Comparison of ENCODE assay signal across 8 cellular contexts in genomic region chr3:39107056-39107873, GRCh38.
DNase-seq lines count a peak whose midpoint lies in the region; ATAC-seq and TF ChIP-seq lines count a peak whose summit lies in the region.

TSS of gene GORASP1 (minus strand) at chr3:39107627. CDS start at chr3:39107541, 86 bp downstream.
A gene with protein sequence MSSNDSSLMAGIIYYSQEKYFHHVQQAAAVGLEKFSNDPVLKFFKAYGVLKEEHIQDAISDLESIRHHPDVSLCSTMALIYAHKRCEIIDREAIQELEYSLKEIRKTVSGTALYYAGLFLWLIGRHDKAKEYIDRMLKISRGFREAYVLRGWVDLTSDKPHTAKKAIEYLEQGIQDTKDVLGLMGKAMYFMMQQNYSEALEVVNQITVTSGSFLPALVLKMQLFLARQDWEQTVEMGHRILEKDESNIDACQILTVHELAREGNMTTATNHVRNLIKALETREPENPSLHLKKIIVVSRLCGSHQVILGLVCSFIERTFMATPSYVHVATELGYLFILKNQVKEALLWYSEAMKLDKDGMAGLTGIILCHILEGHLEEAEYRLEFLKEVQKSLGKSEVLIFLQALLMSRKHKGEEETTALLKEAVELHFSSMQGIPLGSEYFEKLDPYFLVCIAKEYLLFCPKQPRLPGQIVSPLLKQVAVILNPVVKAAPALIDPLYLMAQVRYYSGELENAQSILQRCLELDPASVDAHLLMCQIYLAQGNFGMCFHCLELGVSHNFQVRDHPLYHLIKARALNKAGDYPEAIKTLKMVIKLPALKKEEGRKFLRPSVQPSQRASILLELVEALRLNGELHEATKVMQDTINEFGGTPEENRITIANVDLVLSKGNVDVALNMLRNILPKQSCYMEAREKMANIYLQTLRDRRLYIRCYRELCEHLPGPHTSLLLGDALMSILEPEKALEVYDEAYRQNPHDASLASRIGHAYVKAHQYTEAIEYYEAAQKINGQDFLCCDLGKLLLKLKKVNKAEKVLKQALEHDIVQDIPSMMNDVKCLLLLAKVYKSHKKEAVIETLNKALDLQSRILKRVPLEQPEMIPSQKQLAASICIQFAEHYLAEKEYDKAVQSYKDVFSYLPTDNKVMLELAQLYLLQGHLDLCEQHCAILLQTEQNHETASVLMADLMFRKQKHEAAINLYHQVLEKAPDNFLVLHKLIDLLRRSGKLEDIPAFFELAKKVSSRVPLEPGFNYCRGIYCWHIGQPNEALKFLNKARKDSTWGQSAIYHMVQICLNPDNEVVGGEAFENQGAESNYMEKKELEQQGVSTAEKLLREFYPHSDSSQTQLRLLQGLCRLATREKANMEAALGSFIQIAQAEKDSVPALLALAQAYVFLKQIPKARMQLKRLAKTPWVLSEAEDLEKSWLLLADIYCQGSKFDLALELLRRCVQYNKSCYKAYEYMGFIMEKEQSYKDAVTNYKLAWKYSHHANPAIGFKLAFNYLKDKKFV (N-terminal part only) (plus strand): TSS chr3:39107680. CDS start chr3:39107838, 158 bp downstream.

- ATAC-seq in GM18861 (IDR thresholded peaks at IDR 0.05; ENCODE audit: unreplicated experiment) (peak; percentile 42), HG03108 (IDR thresholded peaks at IDR 0.05; ENCODE audit: unreplicated experiment) (peak; percentile 53)

- DNase-seq in AG08395 (ENCODE audit: low spot score) (peak; percentile 95), NCI-H345 (lab: John Stamatoyannopoulos, UW) (peak; percentile 75), coronary artery (ENCODE audit: low spot score) (peak; percentile 93), left kidney (ENCODE audit: low read depth, low spot score) (peak; percentile 97)
- DNase-seq in activated CD4-positive, alpha-beta T cell treated with anti-CD3 and anti-CD28 coated beads for 4 hours = peak; percentile 61 to 64
- peak; percentile 50 to 55 for DNase-seq in stimulated activated CD4-positive, alpha-beta T cell treated with anti-CD3 and anti-CD28 coated beads, Interleukin-1b, Interleukin-23, amount 100 ng/mL, for 4 hours (ENCODE audit: low read depth in 2 of 2)

- peak within 1 kb of the TSS; percentile 85 for H3K4me3 ChIP-seq in coronary artery

- TF ChIP-seq CTCF in coronary artery (IDR thresholded peaks at IDR 0.05) = no peak

- H3K27ac ChIP-seq in coronary artery = peak within 1 kb of the TSS; percentile 96 to 98

Comparison
In these comparisons a context has a peak if more than half of its experiments do, and no peak if none do; other contexts are left out.
1. Peak in every context shown above with its lines: DNase-seq, ATAC-seq, H3K4me3 ChIP-seq and H3K27ac ChIP-seq.